ENCODE assay signal across 9 cellular contexts in genomic region chr10:99429521-99430095, GRCh38. TPM values are rescaled to one million over a fixed set of nuclear protein-coding genes. Genes with fewer than 3 reads are reported as not detected.
A peak's percentile ranks its signal among the peaks of the same experiment; 100 is the strongest.
DNase-seq lines count a peak whose midpoint lies in the region; ATAC-seq and TF ChIP-seq lines count a peak whose summit lies in the region.
"Had no signal": no experiment of that assay in that cellular context is flagged by ENCODE, and none has a peak within 500 bp of the region (broad histone marks: within the 10 kb centered on the region; RNA-seq: fewer than 3 reads in every experiment).

No MANE protein-coding gene starts in this region.

- H3K27me3 ChIP-seq in heart right ventricle (no peaks in the 10 kb centered on the region), lung (ENCODE audit: control insufficient read depth, insufficient read depth) (no peaks in the 10 kb centered on the region), upper lobe of right lung (no peaks in the 10 kb centered on the region)

- ATAC-seq in heart right ventricle (no peak), left cardiac atrium (no peak), lung (ENCODE audit: insufficient read depth, low FRiP score) (no peak), upper lobe of right lung (no peak), HG02870 (IDR thresholded peaks at IDR 0.05; ENCODE audit: unreplicated experiment) (no peak)

- H3K27ac ChIP-seq in heart right ventricle = peak overlapping the region; percentile 88 to 99 (median 96)
- peak overlapping the region in 1 of 2 donors; percentile 87 for H3K27ac ChIP-seq in lung (ENCODE audit: low read depth in 1 of 2, low read length in 1 of 2)
- H3K27ac ChIP-seq in upper lobe of right lung = no peak overlapping the region

- peaks cover 0 to 78% (median 37%) of the 10 kb centered on the region in 9 donors for H3K4me1 ChIP-seq in heart right ventricle
- H3K4me1 ChIP-seq in lung (ENCODE audit: control insufficient read depth in 2 of 2, insufficient read depth in 2 of 2, low read length in 2 of 2) = peaks cover 0 to 12% of the 10 kb centered on the region in 2 donors
- peaks cover 16% of the 10 kb centered on the region for H3K4me1 ChIP-seq in upper lobe of right lung

- 11 to 23% methylated on average over 6 of the region's 6 CpGs for WGBS in heart right ventricle, 2 donors
- WGBS in lung, 2 donors = 33 to 34% methylated on average over 6 of the region's 6 CpGs

- DNase-seq in heart right ventricle = no peak
- no peak for DNase-seq in left cardiac atrium
- no peak for DNase-seq in astrocyte of the spinal cord (ENCODE audit: low read depth, low spot score)
- DNase-seq in lung (ENCODE audit: low spot score) = no peak
- DNase-seq in upper lobe of right lung = no peak
- no peak for DNase-seq in RPMI8226
- DNase-seq in NCI-H1436 treated with DMSO at 0.1 percent for 48 hours (lab: John Stamatoyannopoulos, UW) = no peak
- DNase-seq: NCI-H82 had no signal

- intact Hi-C loops in heart right ventricle (cut with DNase I) = loop anchor here in 8 of 10 donors (2.0 to 10.0 kb wide), 11 partner anchors 35 to 965 kb away; partner anchors contain the start of genes COX15 (in 2 of the 8), CUTC (in 2 of the 8) and SLC25A28 (in 1 of the 8)
- intact Hi-C loops in left cardiac atrium (cut with DNase I) = loop anchor here in 1 of 2 donors (5.0 to 10.0 kb wide), 3 partner anchors 37 to 965 kb away; no protein-coding TSS in a partner anchor
- intact Hi-C loops in upper lobe of right lung (cut with DNase I) = no loop called here

- H3K36me3 ChIP-seq in heart right ventricle = peaks cover 0 to 23% (median 0%) of the 10 kb centered on the region in 9 donors
- peaks cover 4 to 7% of the 10 kb centered on the region in 2 donors for H3K36me3 ChIP-seq in lung (ENCODE audit: control insufficient read depth in 2 of 2, insufficient read depth in 2 of 2, low read length in 2 of 2)
- peaks cover 13% of the 10 kb centered on the region for H3K36me3 ChIP-seq in upper lobe of right lung

- in situ Hi-C loops in astrocyte of the spinal cord (cut with HindIII; ENCODE audit: low sequenced_read_pairs) = no loop called here

- no peak for TF ChIP-seq CTCF in heart right ventricle (IDR thresholded peaks at IDR 0.05)
- TF ChIP-seq CTCF in astrocyte of the spinal cord (IDR thresholded peaks at IDR 0.05; ENCODE audit: low read depth, low read length) = no peak
- no peak for TF ChIP-seq CTCF in lung (IDR thresholded peaks at IDR 0.05; ENCODE audit: control extremely low read depth, extremely low read depth)
- no peak for TF ChIP-seq CTCF in upper lobe of right lung (IDR thresholded peaks at IDR 0.05)

- H3K4me3 ChIP-seq in heart right ventricle = peak overlapping the region; percentile 68 to 96 (median 86)
- H3K4me3 ChIP-seq in astrocyte of the spinal cord (ENCODE audit: low read depth, low read length) = peak overlapping the region; percentile 98
- H3K4me3 ChIP-seq in lung = peak overlapping the region; percentile 88
- peak overlapping the region; percentile 92 for H3K4me3 ChIP-seq in upper lobe of right lung

- H3K9me3 ChIP-seq in heart right ventricle (no peaks in the 10 kb centered on the region), lung (ENCODE audit: control insufficient read depth in 2 of 2, insufficient read depth in 1 of 2, low read length in 1 of 2) (no peaks in the 10 kb centered on the region), upper lobe of right lung (no peaks in the 10 kb centered on the region)

RNA-seq across cellular contexts. Expression of gene GOT1, which starts 0.8 kb away (rescaled TPM):
- total RNA-seq in heart right ventricle (100 to 1,000 TPM; 362 to 669 (median 586) TPM), left cardiac atrium (100 to 1,000 TPM; 404 to 437 TPM), lung (10 to 100 TPM; 14.6 to 35.3 TPM), upper lobe of right lung (25.0 TPM)
- polyA plus RNA-seq in heart right ventricle (100 to 1,000 TPM; 114 to 344 TPM), lung (10 to 100 TPM; 21.9 to 26.1 TPM)

Comparison
In these comparisons a context has a peak if more than half of its experiments do, and no peak if none do; other contexts are left out.
1. RNA of gene GOT1, which starts 0.8 kb away (total RNA-seq): 362 to 669 TPM in heart right ventricle and 404 to 437 TPM in left cardiac atrium; 14.6 to 35.3 TPM in lung and 25.0 TPM in upper lobe of right lung (single experiment); every median in the first group is over 4 times any median in the second.
2. Peak in every context shown above with its lines, with median percentiles within 50 percentile points of each other: H3K4me3 ChIP-seq.